In the genomic region with DNA sequence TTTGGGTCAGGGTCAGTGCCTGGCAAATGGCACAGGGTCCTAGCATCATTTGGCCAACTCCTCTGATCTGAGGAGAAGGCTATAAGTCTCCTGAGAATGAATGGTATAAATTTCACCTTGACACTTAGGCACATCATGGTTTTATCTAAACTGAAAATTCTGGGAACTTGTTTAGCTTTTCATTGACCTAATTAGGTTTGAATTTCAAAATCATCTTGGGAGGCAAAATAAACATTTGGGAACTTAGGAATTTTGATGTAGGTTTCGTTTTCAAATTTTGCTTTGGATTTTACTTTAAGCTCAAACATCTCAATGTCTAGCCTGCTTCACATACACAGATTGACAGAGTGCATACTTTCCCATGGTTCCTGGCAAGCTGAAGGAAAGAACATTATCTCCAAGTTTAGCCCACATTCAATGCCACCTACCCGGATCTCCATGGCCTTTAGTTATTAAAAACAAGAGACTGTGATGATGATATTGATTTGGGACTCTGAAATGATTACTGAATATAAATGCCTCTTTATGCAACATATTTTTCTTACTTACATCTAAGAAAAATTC, we compare ENCODE assay signal across 14 cellular contexts.
"Had no signal": no experiment of that assay in that cellular context is flagged by ENCODE, and none has a peak within 500 bp of the region (broad histone marks: within the 10 kb centered on the region; RNA-seq: fewer than 3 reads in every experiment).

No MANE protein-coding gene starts in this region.

- ATAC-seq: left cardiac atrium, natural killer cell had no signal

- H3K4me3 ChIP-seq: colonic mucosa, thyroid gland, uterus had no signal

- H3K27me3 ChIP-seq: colonic mucosa, thyroid gland, uterus had no signal

- H3K4me1 ChIP-seq: colonic mucosa, thyroid gland, uterus had no signal

- H3K27ac Mint-ChIP-seq: activated CD4-positive, alpha-beta T cell treated with anti-CD3 and anti-CD28 coated beads, Interleukin-2, amount 10 ng/mL, durations not matched to agents 24 days and 14 days; activated naive CD4-positive, alpha-beta T cell treated with anti-CD3 and anti-CD28 coated beads for 36 hours; immature natural killer cell; natural killer cell had no signal

- H3K36me3 ChIP-seq: colonic mucosa, thyroid gland, uterus had no signal

- H3K4me1 Mint-ChIP-seq: activated CD4-positive, alpha-beta T cell treated with anti-CD3 and anti-CD28 coated beads, Interleukin-2, amount 10 ng/mL, durations not matched to agents 24 days and 14 days had no signal

- H3K9me3 ChIP-seq: colonic mucosa, thyroid gland, uterus had no signal

- DNase-seq: activated CD4-positive, alpha-beta T cell treated with anti-CD3 and anti-CD28 coated beads, Interleukin-2, amount 10 ng/mL, durations not matched to agents 24 days and 14 days; activated naive CD4-positive, alpha-beta T cell treated with anti-CD3 and anti-CD28 coated beads for 36 hours; caudate nucleus; colonic mucosa; effector memory CD4-positive, alpha-beta T cell; glutamatergic neuron; immature natural killer cell; left cardiac atrium; mammary epithelial cell; natural killer cell; nucleus accumbens; stimulated activated CD4-positive, alpha-beta T cell treated with anti-CD3 and anti-CD28 coated beads, Interleukin-4, amount 100 ng/mL, for 4 hours; thyroid gland; uterus had no signal

- H3K9me3 Mint-ChIP-seq: activated CD4-positive, alpha-beta T cell treated with anti-CD3 and anti-CD28 coated beads, Interleukin-2, amount 10 ng/mL, durations not matched to agents 24 days and 14 days; activated naive CD4-positive, alpha-beta T cell treated with anti-CD3 and anti-CD28 coated beads for 36 hours; immature natural killer cell; natural killer cell had no signal

- H3K4me3 Mint-ChIP-seq: activated CD4-positive, alpha-beta T cell treated with anti-CD3 and anti-CD28 coated beads, Interleukin-2, amount 10 ng/mL, durations not matched to agents 24 days and 14 days; activated naive CD4-positive, alpha-beta T cell treated with anti-CD3 and anti-CD28 coated beads for 36 hours; immature natural killer cell; natural killer cell had no signal

- H3K36me3 Mint-ChIP-seq: immature natural killer cell, natural killer cell had no signal
